ENCODE assay signal across 17 cellular contexts in genomic region chr12:66709444-66709773, GRCh38. TPM values are rescaled to one million over a fixed set of nuclear protein-coding genes. Genes with fewer than 3 reads are reported as not detected.
A peak's percentile ranks its signal among the peaks of the same experiment; 100 is the strongest.
DNase-seq lines count a peak whose midpoint lies in the region; ATAC-seq and TF ChIP-seq lines count a peak whose summit lies in the region.
"Had no signal": no experiment of that assay in that cellular context is flagged by ENCODE, and none has a peak within 500 bp of the region (broad histone marks: within the 10 kb centered on the region; RNA-seq: fewer than 3 reads in every experiment).

No MANE protein-coding gene starts in this region.

- H3K4me3 Mint-ChIP-seq in activated T-cell treated with anti-CD3 and anti-CD28 coated beads, Interleukin-2, amount 50 U/mL, for 72 hours, result peak overlapping the region; percentile 6 to 14
- H3K4me3 Mint-ChIP-seq in activated T-cell treated with anti-CD3 and anti-CD28 coated beads, Interleukin-2, amount 50 U/mL, for 24 hours, result no peak overlapping the region
- H3K4me3 Mint-ChIP-seq in CD4-positive, CD25-positive, alpha-beta regulatory T cell, result peak overlapping the region; percentile 22 to 72 (median 70)
- no peak overlapping the region for H3K4me3 Mint-ChIP-seq in mesothelial cell of epicardium
- H3K4me3 Mint-ChIP-seq: HFFc6 had no signal

- H3K9ac ChIP-seq in DND-41 (ENCODE audit: low read depth, low read length), result no peak overlapping the region

- H3K36me3 ChIP-seq in CD4-positive, CD25-positive, alpha-beta regulatory T cell (ENCODE audit: control insufficient read depth, insufficient read depth, low read length), result no peaks in the 10 kb centered on the region
- no peaks in the 10 kb centered on the region for H3K36me3 ChIP-seq in DND-41 (ENCODE audit: insufficient read depth, low read length)
- H3K36me3 ChIP-seq: BE2C had no signal

- peaks cover 0 to under 1% of the 10 kb centered on the region in 2 donors for H3K36me3 Mint-ChIP-seq in activated T-cell treated with anti-CD3 and anti-CD28 coated beads, Interleukin-2, amount 50 U/mL, for 72 hours (ENCODE audit: insufficient read depth in 2 of 2)
- no peaks in the 10 kb centered on the region for H3K36me3 Mint-ChIP-seq in activated T-cell treated with anti-CD3 and anti-CD28 coated beads, Interleukin-2, amount 50 U/mL, for 24 hours (ENCODE audit: low read depth)
- no peaks in the 10 kb centered on the region for H3K36me3 Mint-ChIP-seq in CD4-positive, CD25-positive, alpha-beta regulatory T cell
- no peaks in the 10 kb centered on the region for H3K36me3 Mint-ChIP-seq in mesothelial cell of epicardium
- H3K36me3 Mint-ChIP-seq: CD4-positive, alpha-beta memory T cell had no signal

- no peaks in the 10 kb centered on the region for H3K9me3 Mint-ChIP-seq in activated T-cell treated with anti-CD3 and anti-CD28 coated beads, Interleukin-2, amount 50 U/mL, for 72 hours
- H3K9me3 Mint-ChIP-seq in activated T-cell treated with anti-CD3 and anti-CD28 coated beads, Interleukin-2, amount 50 U/mL, for 24 hours, result no peaks in the 10 kb centered on the region
- H3K9me3 Mint-ChIP-seq in CD4-positive, CD25-positive, alpha-beta regulatory T cell, result peaks cover 0 to 2% (median 0%) of the 10 kb centered on the region in 7 donors
- H3K9me3 Mint-ChIP-seq in mesothelial cell of epicardium, result peaks cover 4% of the 10 kb centered on the region
- H3K9me3 Mint-ChIP-seq: HFFc6 had no signal

- H3K4me3 ChIP-seq in CD4-positive, CD25-positive, alpha-beta regulatory T cell (ENCODE audit: low read depth, low read length), result peak overlapping the region; percentile 33
- H3K4me3 ChIP-seq in DND-41 (ENCODE audit: low read depth in 1 of 2, low read length in 2 of 2), result no peak overlapping the region

- no peak overlapping the region for H2AFZ ChIP-seq in DND-41 (ENCODE audit: low read depth, low read length)

- no peaks in the 10 kb centered on the region for H3K9me3 ChIP-seq in CD4-positive, CD25-positive, alpha-beta regulatory T cell (ENCODE audit: control insufficient read depth in 2 of 2, low read length in 2 of 2)
- H3K9me3 ChIP-seq in DND-41 (ENCODE audit: insufficient read depth, low read length, severe bottlenecking), result no peaks in the 10 kb centered on the region
- H3K9me3 ChIP-seq: BE2C had no signal

- peaks cover 28% of the 10 kb centered on the region for H3K4me1 Mint-ChIP-seq in activated T-cell treated with anti-CD3 and anti-CD28 coated beads, Interleukin-2, amount 50 U/mL, for 72 hours (ENCODE audit: low read depth)
- H3K4me1 Mint-ChIP-seq in activated T-cell treated with anti-CD3 and anti-CD28 coated beads, Interleukin-2, amount 50 U/mL, for 24 hours (ENCODE audit: low read depth), result peaks cover 24% of the 10 kb centered on the region
- peaks cover 5 to 46% (median 19%) of the 10 kb centered on the region in 4 donors for H3K4me1 Mint-ChIP-seq in CD4-positive, CD25-positive, alpha-beta regulatory T cell
- H3K4me1 Mint-ChIP-seq in mesothelial cell of epicardium, result peaks cover 25% of the 10 kb centered on the region

- no peak for ATAC-seq in activated T-cell treated with anti-CD3 and anti-CD28 coated beads, Interleukin-2, amount 50 U/mL, for 72 hours (replicated peaks in 1 of 2)
- peak in 1 of 2 donors; percentile 15 for ATAC-seq in CD4-positive, CD25-positive, alpha-beta regulatory T cell (ENCODE audit: low read depth in 2 of 2)
- ATAC-seq in DND-41 (ENCODE audit: insufficient read depth, low read depth) (peak; percentile 40; the same call in 2 of the 3 replicates), left lobe of liver (no peak)
- ATAC-seq: PC-3 had no signal

- DNase-seq in activated T-cell treated with anti-CD3 and anti-CD28 coated beads, Interleukin-2, amount 50 U/mL, for 72 hours, result no peak
- no peak for DNase-seq in activated T-cell treated with anti-CD3 and anti-CD28 coated beads, Interleukin-2, amount 50 U/mL, for 24 hours
- DNase-seq in CD4-positive, CD25-positive, alpha-beta regulatory T cell, result no peak
- no peak for DNase-seq in DND-41
- DNase-seq in mesothelial cell of epicardium (ENCODE audit: low spot score in 2 of 2, unreplicated experiment in 2 of 2), result no peak
- no peak for DNase-seq in left lobe of liver (ENCODE audit: low spot score)
- no peak for DNase-seq in ecto neural progenitor cell (ENCODE audit: low spot score)
- DNase-seq: BE2C, H7, HFFc6, KBM-7, NCI-H2081 treated with DMSO at 0.1 percent for 48 hours, NCI-H2227 treated with DMSO at 0.1 percent for 48 hours, NCI-H524, SHP77 treated with DMSO at 0.1 percent for 48 hours had no signal

- no peaks in the 10 kb centered on the region for H3K27me3 Mint-ChIP-seq in activated T-cell treated with anti-CD3 and anti-CD28 coated beads, Interleukin-2, amount 50 U/mL, for 72 hours (ENCODE audit: low read depth)
- H3K27me3 Mint-ChIP-seq in activated T-cell treated with anti-CD3 and anti-CD28 coated beads, Interleukin-2, amount 50 U/mL, for 24 hours, result peaks cover 6% of the 10 kb centered on the region
- H3K27me3 Mint-ChIP-seq in CD4-positive, CD25-positive, alpha-beta regulatory T cell, result peaks cover 5% of the 10 kb centered on the region
- H3K27me3 Mint-ChIP-seq in mesothelial cell of epicardium (ENCODE audit: low read depth), result no peaks in the 10 kb centered on the region

- H3K79me2 ChIP-seq in DND-41 (ENCODE audit: insufficient read depth, low read length), result no peaks in the 10 kb centered on the region

- no peak overlapping the region for H3K27ac ChIP-seq in CD4-positive, CD25-positive, alpha-beta regulatory T cell (ENCODE audit: insufficient read depth, low read length, poor library complexity, severe bottlenecking)
- H3K27ac ChIP-seq in DND-41 (ENCODE audit: low read length), result no peak overlapping the region

- no peak overlapping the region for H3K4me2 ChIP-seq in DND-41 (ENCODE audit: insufficient read depth, low read length)

- no peaks in the 10 kb centered on the region for H4K20me1 ChIP-seq in DND-41 (ENCODE audit: insufficient read depth, low read length)

- no peak overlapping the region for H3K27ac Mint-ChIP-seq in activated T-cell treated with anti-CD3 and anti-CD28 coated beads, Interleukin-2, amount 50 U/mL, for 72 hours
- no peak overlapping the region for H3K27ac Mint-ChIP-seq in activated T-cell treated with anti-CD3 and anti-CD28 coated beads, Interleukin-2, amount 50 U/mL, for 24 hours
- peak overlapping the region; percentile 16 to 89 (median 80) for H3K27ac Mint-ChIP-seq in CD4-positive, CD25-positive, alpha-beta regulatory T cell
- H3K27ac Mint-ChIP-seq in mesothelial cell of epicardium, result peak overlapping the region; percentile 60
- H3K27ac Mint-ChIP-seq: HFFc6 had no signal

- no peaks in the 10 kb centered on the region for H3K4me1 ChIP-seq in CD4-positive, CD25-positive, alpha-beta regulatory T cell (ENCODE audit: control insufficient read depth, insufficient read depth, low read length, poor library complexity, severe bottlenecking)
- peaks cover 9% of the 10 kb centered on the region for H3K4me1 ChIP-seq in DND-41 (ENCODE audit: insufficient read depth, low read length)
- H3K4me1 ChIP-seq: BE2C had no signal

- TF ChIP-seq CTCF in DND-41 (IDR thresholded peaks at IDR 0.05; ENCODE audit: borderline replicate concordance, extremely low read depth, low read length, poor library complexity, severe bottlenecking) (no peak), mesothelial cell of epicardium (IDR thresholded peaks at IDR 0.05; ENCODE audit: unreplicated experiment) (no peak)

- no peaks in the 10 kb centered on the region for H3K27me3 ChIP-seq in CD4-positive, CD25-positive, alpha-beta regulatory T cell (ENCODE audit: control insufficient read depth, insufficient read depth, low read length)
- no peaks in the 10 kb centered on the region for H3K27me3 ChIP-seq in DND-41 (ENCODE audit: insufficient read depth, low read length, poor library complexity)
- H3K27me3 ChIP-seq: BE2C had no signal

RNA-seq across cellular contexts. Expression of gene GRIP1, which starts 30.5 kb away (rescaled TPM):
- 1 to 10 TPM in 1 of 2 donors, under 1 TPM in 1; 0.44 to 2.3 TPM for total RNA-seq in activated T-cell treated with anti-CD3 and anti-CD28 coated beads, Interleukin-2, amount 50 U/mL, for 72 hours
- total RNA-seq in CD4-positive, CD25-positive, alpha-beta regulatory T cell, result 1.1 TPM
- under 1 TPM in 3 of 4 donors, not detected in 1; 0.21 to 0.60 (median 0.22) TPM for polyA plus RNA-seq in CD4-positive, CD25-positive, alpha-beta regulatory T cell
- 79.7 to 89.3 TPM (median 85.2 TPM) in 3 replicates for total RNA-seq in mesothelial cell of epicardium
- 0.13 TPM for total RNA-seq in left lobe of liver

Comparison
In these comparisons a context has a peak if more than half of its experiments do, and no peak if none do; other contexts are left out.
1. H3K4me3 Mint-ChIP-seq: peak in activated T-cell treated with anti-CD3 and anti-CD28 coated beads, Interleukin-2, amount 50 U/mL, for 72 hours (2 of 2) and CD4-positive, CD25-positive, alpha-beta regulatory T cell (4 of 4); none in activated T-cell treated with anti-CD3 and anti-CD28 coated beads, Interleukin-2, amount 50 U/mL, for 24 hours (single experiment) and mesothelial cell of epicardium (single experiment).
2. H3K27ac Mint-ChIP-seq: peak in CD4-positive, CD25-positive, alpha-beta regulatory T cell (3 of 3) and mesothelial cell of epicardium (single experiment); none in activated T-cell treated with anti-CD3 and anti-CD28 coated beads, Interleukin-2, amount 50 U/mL, for 72 hours (single experiment) and activated T-cell treated with anti-CD3 and anti-CD28 coated beads, Interleukin-2, amount 50 U/mL, for 24 hours (single experiment).
3. RNA of gene GRIP1, which starts 30.5 kb away (total RNA-seq): 79.7 to 89.3 TPM in mesothelial cell of epicardium; 0.44 to 2.3 TPM in activated T-cell treated with anti-CD3 and anti-CD28 coated beads, Interleukin-2, amount 50 U/mL, for 72 hours, 1.1 TPM in CD4-positive, CD25-positive, alpha-beta regulatory T cell (single experiment) and 0.13 TPM in left lobe of liver (single experiment); every median in the first group is over 10 times any median in the second.